21 cellular contexts compared by ENCODE assay signal in genomic region chr19:31772915-31773314, GRCh38.
DNase-seq lines count a peak whose midpoint lies in the region; ATAC-seq, FAIRE-seq and TF ChIP-seq lines count a peak whose summit lies in the region.
"Had no signal": no experiment of that assay in that cellular context is flagged by ENCODE, and none has a peak within 500 bp of the region (broad histone marks: within the 10 kb centered on the region; RNA-seq: fewer than 3 reads in every experiment).

No MANE protein-coding gene starts in this region.

- ATAC-seq in GM19452 (IDR thresholded peaks at IDR 0.05; ENCODE audit: unreplicated experiment) (no peak), HG03432 (IDR thresholded peaks at IDR 0.05; ENCODE audit: unreplicated experiment) (no peak)
- ATAC-seq: CD8-positive, alpha-beta T cell; GM23338; K562 had no signal

- H3T11ph ChIP-seq in H9 (ENCODE audit: low read length): no peak overlapping the region

- H3K79me2 ChIP-seq in H9 (ENCODE audit: insufficient read depth, low read length) (no peaks in the 10 kb centered on the region), H1 (ENCODE audit: control insufficient read depth in 1 of 2, insufficient read depth in 2 of 2, low read length in 2 of 2) (no peaks in the 10 kb centered on the region)

- H2BK20ac ChIP-seq in H9 (ENCODE audit: low read depth, low read length, poor library complexity, severe bottlenecking) (no peak overlapping the region), H1 (ENCODE audit: low read length) (0 out of 2 replicates have a peak overlapping the region, but pooled peaks have one; percentile 64)

- no peak overlapping the region for H4K8ac ChIP-seq in H9 (replicated peaks; ENCODE audit: insufficient read length, low read depth, low read length)
- H4K8ac ChIP-seq in H1 (ENCODE audit: extremely low read depth, insufficient read depth, low read length): no peak overlapping the region

- H3K4me1 ChIP-seq in H9 (ENCODE audit: insufficient read depth, low read length) (no peaks in the 10 kb centered on the region; the same call in 1 of the 2 replicates), H1 (replicated peaks in 1 of 4; ENCODE audit: control insufficient read depth in 3 of 4, insufficient read depth in 4 of 4, low read length in 3 of 4) (peaks cover 0 to 2% (median 0%) of the 10 kb centered on the region in 4 experiments; a peak in 2 of 7 replicates)
- H3K4me1 ChIP-seq: BLaER1 treated with 17β-estradiol and CSF1 and Interleukin-3, amounts not matched to agents 10 nM and 100 nM; HAP-1 had no signal

- H2BK120ac ChIP-seq in H9 (ENCODE audit: low read depth, low read length, poor library complexity, severe bottlenecking) (no peak overlapping the region), H1 (replicated peaks; ENCODE audit: low read depth, low read length) (no peak overlapping the region)

- no peak overlapping the region for H2BK5ac ChIP-seq in H9 (ENCODE audit: insufficient read length, low read length)
- peak overlapping the region; percentile 36; the same call in 1 of the 2 replicates for H2BK5ac ChIP-seq in H1 (ENCODE audit: low read depth, low read length)

- FAIRE-seq in H1 (lab: Jason Lieb, UNC): no peak
- no peak for FAIRE-seq in urothelium cell line (lab: Jason Lieb, UNC)
- FAIRE-seq: G401.6, GM12891, GM19239, K562 had no signal

- H3K4me3 ChIP-seq in H1 (ENCODE audit: extremely low read depth in 1 of 4, insufficient read depth in 2 of 4, low read depth in 3 of 4, low read length in 4 of 4): no peak overlapping the region
- H3K4me3 ChIP-seq: BLaER1 treated with 17β-estradiol and CSF1 and Interleukin-3, amounts not matched to agents 10 nM and 100 nM; GM23338; HAP-1; K562 had no signal

- no peaks in the 10 kb centered on the region for H4K20me1 ChIP-seq in H9 (ENCODE audit: control insufficient read depth, insufficient read depth, insufficient read length)
- no peaks in the 10 kb centered on the region for H4K20me1 ChIP-seq in H1 (replicated peaks in 1 of 2; ENCODE audit: control insufficient read depth in 1 of 2, insufficient read depth in 2 of 2, low read length in 2 of 2)
- H4K20me1 ChIP-seq: BLaER1 treated with 17β-estradiol and CSF1 and Interleukin-3, amounts not matched to agents 10 nM and 100 nM had no signal

- H3K56ac ChIP-seq in H9 (ENCODE audit: insufficient read length, low read depth, low read length) (no peak overlapping the region), H1 (replicated peaks; ENCODE audit: insufficient read length, low read depth, low read length) (no peak overlapping the region)

- no peak overlapping the region for H3K27ac ChIP-seq in H9 (ENCODE audit: insufficient read length, low read depth, low read length)
- H3K27ac ChIP-seq in H1 (ENCODE audit: low read depth, low read length): no peak overlapping the region
- H3K27ac ChIP-seq: BLaER1 treated with 17β-estradiol and CSF1 and Interleukin-3, amounts not matched to agents 10 nM and 100 nM had no signal

- no peak overlapping the region for H2AK5ac ChIP-seq in H9 (ENCODE audit: insufficient read length, low read length)
- H2AK5ac ChIP-seq in H1 (ENCODE audit: low read depth, low read length): peak overlapping the region; percentile 40; the same call in 1 of the 2 replicates

- H2AFZ ChIP-seq in H9 (ENCODE audit: low read length) (no peak overlapping the region), H1 (ENCODE audit: low read length) (0 out of 2 replicates have a peak overlapping the region, but pooled peaks have one; percentile 50)
- H2AFZ ChIP-seq: GM23338 had no signal

- DNase-seq in H9 (no peak), H1 (ENCODE audit: low read depth in 1 of 2, low spot score in 2 of 2) (peak in 1 of 2 experiments; percentile 5), iPS-NIHi7 (ENCODE audit: extremely low spot score) (peak; percentile 26), urothelium cell line (ENCODE audit: low spot score) (peak; percentile 25), HK-2 (ENCODE audit: unreplicated experiment) (no peak)
- no peak for DNase-seq in activated CD8-positive, alpha-beta memory T cell treated with anti-CD3 and anti-CD28 coated beads for 24 hours
- DNase-seq: Calu3; CD8-positive, alpha-beta T cell; DMS53; DND-41; IMR-90 had no signal

- H3K18ac ChIP-seq in H9 (ENCODE audit: insufficient read length, low read depth, low read length): peak overlapping the region; percentile 67
- 0 out of 2 replicates have a peak overlapping the region, but pooled peaks have one; percentile 40 for H3K18ac ChIP-seq in H1 (ENCODE audit: extremely low read depth, low read length)

- H2BK12ac ChIP-seq in H9 (ENCODE audit: insufficient read length, low read depth, low read length) (no peak overlapping the region), H1 (ENCODE audit: low read depth, low read length) (0 out of 2 replicates have a peak overlapping the region, but pooled peaks have one; percentile 61)

- no peaks in the 10 kb centered on the region for H3K9me3 ChIP-seq in H9 (ENCODE audit: control insufficient read depth, low read depth, low read length)
- no peaks in the 10 kb centered on the region for H3K9me3 ChIP-seq in H1 (ENCODE audit: insufficient read depth in 2 of 2, low read depth in 1 of 2, low read length in 1 of 2)
- H3K9me3 ChIP-seq: BLaER1 treated with 17β-estradiol and CSF1 and Interleukin-3, amounts not matched to agents 10 nM and 100 nM; HAP-1 had no signal

- H3K27me3 ChIP-seq in H9 (ENCODE audit: insufficient read depth, low read length) (no peaks in the 10 kb centered on the region), H1 (replicated peaks in 1 of 4; ENCODE audit: control insufficient read depth in 3 of 4, extremely low read depth in 1 of 4, insufficient read depth in 3 of 4, low read length in 3 of 4) (no peaks in the 10 kb centered on the region; a peak in 1 of 7 replicates)
- H3K27me3 ChIP-seq: BLaER1 treated with 17β-estradiol and CSF1 and Interleukin-3, amounts not matched to agents 10 nM and 100 nM had no signal

- no peak overlapping the region for H3K14ac ChIP-seq in H9 (ENCODE audit: insufficient read depth, low read length)
- H3K14ac ChIP-seq in H1 (ENCODE audit: insufficient read length): no peak overlapping the region

- H3K4ac ChIP-seq in H9 (ENCODE audit: low read depth, low read length) (no peak overlapping the region), H1 (replicated peaks; ENCODE audit: insufficient read length, low read depth, low read length) (no peak overlapping the region)

- TF ChIP-seq EP300 in H1 (IDR thresholded peaks at IDR 0.05; ENCODE audit: borderline replicate concordance in 1 of 2, low read depth in 2 of 2, low read length in 2 of 2): no peak

- H4K5ac ChIP-seq in H9 (ENCODE audit: insufficient read length, low read depth, low read length) (no peak overlapping the region), H1 (ENCODE audit: insufficient read length, low read depth, low read length) (no peak overlapping the region)

- H3K4me1 Mint-ChIP-seq in H9: peaks cover 8 to 10% of the 10 kb centered on the region in 2 experiments; a peak in 3 of 4 replicates
- H3K4me1 Mint-ChIP-seq: B cell had no signal

- H2BK15ac ChIP-seq in H9 (ENCODE audit: low read depth, low read length): no peak overlapping the region
- peak overlapping the region; percentile 22; the same call in 1 of the 2 replicates for H2BK15ac ChIP-seq in H1 (ENCODE audit: low read length)

- POLR2A ChIA-PET in H1 (lab: Charles Lee; ENCODE audit: partially characterized antibody): no interaction called here

- no peak overlapping the region for H3K27ac Mint-ChIP-seq in H9
- H3K27ac Mint-ChIP-seq: B cell; CD8-positive, alpha-beta T cell; GM23338 had no signal

- CTCF ChIA-PET in H1 (lab: Charles Lee; ENCODE audit: partially characterized antibody): no interaction called here

- no peaks in the 10 kb centered on the region for H3K9me3 Mint-ChIP-seq in H9
- H3K9me3 Mint-ChIP-seq: CD8-positive, alpha-beta T cell; GM23338 had no signal

- H3K36me3 Mint-ChIP-seq in H9 (ENCODE audit: insufficient read depth in 1 of 3, low read depth in 3 of 3): no peaks in the 10 kb centered on the region
- H3K36me3 Mint-ChIP-seq: CD8-positive, alpha-beta T cell had no signal

- H3K9ac ChIP-seq in H9 (ENCODE audit: extremely low read depth, insufficient read length, low read length) (no peak overlapping the region), H1 (replicated peaks in 1 of 4; ENCODE audit: extremely low read depth in 1 of 4, low read depth in 3 of 4, low read length in 3 of 4) (no peak overlapping the region)
- H3K9ac ChIP-seq: BLaER1 treated with 17β-estradiol and CSF1 and Interleukin-3, amounts not matched to agents 10 nM and 100 nM had no signal

- no peak overlapping the region for H3K4me3 Mint-ChIP-seq in H9
- H3K4me3 Mint-ChIP-seq: B cell; CD8-positive, alpha-beta T cell; GM23338 had no signal

- TF ChIP-seq RAD21 in H1 (IDR thresholded peaks at IDR 0.05 in 1 of 2, conservative IDR thresholded peaks at IDR 0.05 in 1 of 2; ENCODE audit: low read depth in 2 of 2, low read length in 2 of 2): no peak

- H3K23me2 ChIP-seq in H9 (ENCODE audit: insufficient read length, low read depth, low read length, poor library complexity, severe bottlenecking): peaks cover 3% of the 10 kb centered on the region
- no peaks in the 10 kb centered on the region for H3K23me2 ChIP-seq in H1 (ENCODE audit: low read depth, low read length)

- no peak for TF ChIP-seq POLR2A in H1 (IDR thresholded peaks at IDR 0.05; ENCODE audit: control extremely low read depth in 1 of 2, low read depth in 2 of 2, low read length in 2 of 2)

- H3K4me2 ChIP-seq in H9 (ENCODE audit: insufficient read depth, insufficient read length, low read length) (no peak overlapping the region), H1 (ENCODE audit: insufficient read depth in 1 of 2, low read depth in 2 of 2, low read length in 2 of 2) (no peak overlapping the region)
- H3K4me2 ChIP-seq: BLaER1 treated with 17β-estradiol and CSF1 and Interleukin-3, amounts not matched to agents 10 nM and 100 nM; GM23338 had no signal

- no peaks in the 10 kb centered on the region for H3K79me1 ChIP-seq in H9 (ENCODE audit: insufficient read depth, low read depth, low read length, poor library complexity, severe bottlenecking)
- no peaks in the 10 kb centered on the region for H3K79me1 ChIP-seq in H1 (ENCODE audit: low read depth, low read length)

- H3K23ac ChIP-seq in H9 (ENCODE audit: insufficient read length, low read depth, low read length) (no peak overlapping the region), H1 (ENCODE audit: insufficient read length) (no peak overlapping the region)

- TF ChIP-seq CTCF in H9 (conservative IDR thresholded peaks at IDR 0.05) (no peak), H1 (IDR thresholded peaks at IDR 0.05; ENCODE audit: control extremely low read depth in 1 of 3, insufficient read depth in 1 of 3, low read depth in 1 of 3, low read length in 3 of 3) (no peak)

- WGBS in H9 (ENCODE audit: extremely low coverage, insufficient read length, low lambda C conversion rate): no CpG with 5 or more reads among the region's 5 CpGs
- WGBS in H1 (ENCODE audit: extremely low coverage in 1 of 2, insufficient coverage in 1 of 2, insufficient read length in 1 of 2, insufficient replicate concordance in 2 of 2, low coverage in 1 of 2, low lambda C conversion rate in 2 of 2, missing lambda C conversion rate in 1 of 2), 2 experiments: 71% methylated on average over 5 of the region's 5 CpGs; no CpG with 5 or more reads in 1 of the 2 experiments

- H3K36me3 ChIP-seq in H1 (ENCODE audit: control insufficient read depth in 2 of 4, insufficient read depth in 4 of 4, low read length in 3 of 4): no peaks in the 10 kb centered on the region
- H3K36me3 ChIP-seq: BLaER1 treated with 17β-estradiol and CSF1 and Interleukin-3, amounts not matched to agents 10 nM and 100 nM; HAP-1 had no signal

- no peaks in the 10 kb centered on the region for H3K27me3 Mint-ChIP-seq in H9 (ENCODE audit: low read depth)
- H3K27me3 Mint-ChIP-seq: B cell had no signal

- H4K91ac ChIP-seq in H9 (ENCODE audit: insufficient read length, low read depth, low read length) (no peak overlapping the region), H1 (replicated peaks; ENCODE audit: insufficient read length, low read length) (no peak overlapping the region)

Comparison
In these comparisons a context has a peak if more than half of its experiments do, and no peak if none do; other contexts are left out.
1. DNase-seq: peak in iPS-NIHi7 (single experiment) and urothelium cell line (single experiment); none in H9 (single experiment), activated CD8-positive, alpha-beta memory T cell treated with anti-CD3 and anti-CD28 coated beads for 24 hours (single experiment) and HK-2 (single experiment).